20 cellular contexts compared by ENCODE assay signal in the genomic region with DNA sequence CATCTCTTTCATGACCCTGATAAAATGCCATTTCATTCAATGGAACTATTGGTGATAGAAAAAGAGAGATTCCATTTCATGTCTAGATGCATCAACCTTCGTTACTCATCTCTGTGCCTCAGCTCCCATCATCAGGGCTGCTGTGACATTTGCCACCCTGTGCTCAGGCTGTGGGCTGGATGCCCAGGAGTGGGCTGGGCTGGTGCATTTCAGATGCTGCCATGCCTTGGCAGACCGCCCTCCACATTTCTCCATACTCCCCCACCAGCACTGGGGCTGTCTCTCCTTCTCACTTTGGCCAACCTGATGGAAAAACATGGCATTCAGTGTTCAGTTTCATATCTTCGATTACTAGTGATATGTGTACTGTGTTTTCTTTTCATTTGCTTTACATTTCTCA. TPM values are rescaled to one million over a fixed set of nuclear protein-coding genes. Genes with fewer than 3 reads are reported as not detected.
DNase-seq lines count a peak whose midpoint lies in the region; ATAC-seq and TF ChIP-seq lines count a peak whose summit lies in the region.
"Had no signal": no experiment of that assay in that cellular context is flagged by ENCODE, and none has a peak within 500 bp of the region (broad histone marks: within the 10 kb centered on the region; RNA-seq: fewer than 3 reads in every experiment).

No MANE protein-coding gene starts in this region.

- TF ChIP-seq CTCF in 22Rv1 (IDR thresholded peaks at IDR 0.05), result no peak

- ATAC-seq in left cardiac atrium (peak; percentile 88 to 95), HG03571 (IDR thresholded peaks at IDR 0.05; ENCODE audit: unreplicated experiment) (no peak), HG03432 (IDR thresholded peaks at IDR 0.05; ENCODE audit: unreplicated experiment) (no peak), HG03159 (IDR thresholded peaks at IDR 0.05; ENCODE audit: unreplicated experiment) (no peak)
- ATAC-seq: A549, left colon, upper lobe of right lung had no signal

- intact Hi-C loops in left cardiac atrium (cut with DNase I), result no loop called here

- peak; percentile 52 for DNase-seq in astrocyte of the hippocampus (ENCODE audit: low read depth, low spot score)
- peak; percentile 79 for DNase-seq in left cardiac atrium
- peak; percentile 54 for DNase-seq in occipital lobe (lab: John Stamatoyannopoulos, UW)
- no peak for DNase-seq in NCI-H2029 treated with DMSO at 0.1 percent for 48 hours (lab: John Stamatoyannopoulos, UW)
- DNase-seq: activated naive CD4-positive, alpha-beta T cell treated with anti-CD3 and anti-CD28 coated beads, Interleukin-2, amount 50 U/mL, for 16 hours; activated T-cell treated with anti-CD3 and anti-CD28 coated beads for 4 hours; CD4-positive, CD25-positive, alpha-beta regulatory T cell; H9; left colon; NCI-H1092; spleen; SW 1271; upper lobe of right lung had no signal

- H3K27ac ChIP-seq in 22Rv1, result peak overlapping the region; percentile 93
- H3K27ac ChIP-seq: KMS-11, spleen, upper lobe of right lung had no signal

RNA-seq across cellular contexts. Expression of gene DNASE1L3, which starts 59.1 kb away (rescaled TPM):
- total RNA-seq in left cardiac atrium, result 1 to 10 TPM; 1.4 to 3.4 TPM
- total RNA-seq in occipital lobe, result 0.94 TPM
- total RNA-seq: CD4-positive, CD25-positive, alpha-beta regulatory T cell; H9; osteocyte had no signal

Comparison
In these comparisons a context has a peak if more than half of its experiments do, and no peak if none do; other contexts are left out.
1. ATAC-seq: peak in left cardiac atrium (2 of 2); none in HG03571 (single experiment), HG03432 (single experiment) and HG03159 (single experiment).